21 cellular contexts compared by ENCODE assay signal in the genomic region with DNA sequence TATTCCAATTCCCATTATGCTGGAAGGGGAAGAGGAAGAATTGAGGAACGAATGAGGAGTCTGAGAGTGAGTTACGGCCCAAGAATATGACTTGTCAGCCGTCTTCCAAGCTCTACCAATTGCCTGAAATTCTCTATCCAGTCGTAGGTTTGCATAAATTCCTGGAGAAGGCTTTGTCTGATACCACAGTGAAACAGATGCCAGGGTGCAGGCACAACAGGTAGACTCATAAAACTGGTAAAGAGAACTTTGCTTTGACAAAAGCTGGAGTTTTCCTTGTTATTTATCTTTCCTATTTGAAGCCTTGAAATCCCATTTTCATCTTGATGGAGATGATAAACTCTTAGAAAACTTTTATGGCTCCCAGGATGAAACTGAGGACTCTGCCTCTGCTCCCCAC.
A peak's percentile ranks its signal among the peaks of the same experiment; 100 is the strongest.
DNase-seq lines count a peak whose midpoint lies in the region; FAIRE-seq and TF ChIP-seq lines count a peak whose summit lies in the region.
"Had no signal": no experiment of that assay in that cellular context is flagged by ENCODE, and none has a peak within 500 bp of the region (broad histone marks: within the 10 kb centered on the region; RNA-seq: fewer than 3 reads in every experiment).

No MANE protein-coding gene starts in this region.

- no peak overlapping the region for H3K4me3 Mint-ChIP-seq in Caco-2 (ENCODE audit: unreplicated experiment)
- H3K4me3 Mint-ChIP-seq: activated CD4-positive, alpha-beta memory T cell treated with anti-CD3 and anti-CD28 coated beads for 36 hours had no signal

- H3K4me1 Mint-ChIP-seq in Caco-2 (ENCODE audit: low read depth, unreplicated experiment) = peaks cover 49% of the 10 kb centered on the region

- POLR2A ChIA-PET in Caco-2 (lab: Charles Lee) (no interaction called here), GM10248 (lab: Yijun Ruan, JAX) (no interaction called here)

- TF ChIP-seq CTCF in Caco-2 (IDR thresholded peaks at IDR 0.05; ENCODE audit: insufficient read depth in 1 of 2, low read depth in 1 of 2, low read length in 1 of 2, severe bottlenecking in 1 of 2, unreplicated experiment in 1 of 2) (no peak), fibroblast of lung (conservative IDR thresholded peaks at IDR 0.05 in 1 of 2, IDR thresholded peaks at IDR 0.05 in 1 of 2; ENCODE audit: low read depth in 1 of 2, low read length in 2 of 2) (no peak), smooth muscle cell (IDR thresholded peaks at IDR 0.05; ENCODE audit: borderline replicate concordance, insufficient read depth, poor library complexity, severe bottlenecking) (no peak), GM10248 (IDR thresholded peaks at IDR 0.05; ENCODE audit: control extremely low read depth, extremely low read depth, low read depth, missing control alignments) (no peak), kidney (IDR thresholded peaks at IDR 0.05; ENCODE audit: borderline replicate concordance, extremely low read depth, insufficient read depth) (no peak)

- no peak for FAIRE-seq in RCC 7860 (lab: Jason Lieb, UNC)
- FAIRE-seq in kidney (lab: Jason Lieb, UNC) = no peak
- FAIRE-seq: H1, HepG2 had no signal

- H2AFZ ChIP-seq in fibroblast of lung (ENCODE audit: low read length) = no peak overlapping the region
- peak overlapping the region; percentile 56 for H2AFZ ChIP-seq in smooth muscle cell (ENCODE audit: low read depth)

- no peak overlapping the region for H3K4me3 ChIP-seq in Caco-2 (ENCODE audit: low read depth, low read length)
- no peak overlapping the region for H3K4me3 ChIP-seq in adipocyte (ENCODE audit: low read length)
- no peak overlapping the region for H3K4me3 ChIP-seq in fibroblast of lung (replicated peaks in 1 of 4; ENCODE audit: control extremely low read depth in 1 of 4, insufficient read depth in 1 of 4, low read depth in 3 of 4, low read length in 4 of 4)
- no peak overlapping the region for H3K4me3 ChIP-seq in smooth muscle cell
- H3K4me3 ChIP-seq in kidney (ENCODE audit: low read length in 2 of 2) = no peak overlapping the region
- H3K4me3 ChIP-seq: left lung had no signal

- DNase-seq in Caco-2 (no peak), adipocyte (ENCODE audit: low read depth) (no peak), fibroblast of lung (ENCODE audit: low read depth in 2 of 2) (no peak), smooth muscle cell (lab: John Stamatoyannopoulos, UW; ENCODE audit: unreplicated experiment) (no peak), GM10248 (ENCODE audit: extremely low spot score) (no peak), RCC 7860 (ENCODE audit: low spot score) (no peak), kidney (no peak)
- no peak for DNase-seq in activated CD4-positive, alpha-beta T cell treated with anti-CD3 and anti-CD28 coated beads, Interleukin-2, amount 50 U/mL, for 4 hours
- DNase-seq: activated CD4-positive, alpha-beta memory T cell treated with anti-CD3 and anti-CD28 coated beads for 36 hours; activated naive CD4-positive, alpha-beta T cell treated with Interleukin-2 at 50 U/mL for 16 hours; activated T-cell treated with anti-CD3 and anti-CD28 coated beads, Interleukin-2, amount 50 U/mL, for 1 hour; Calu3; left lung; NCI-H1694; NCI-H82; OCI-M1; SIG-M5; T-helper 2 cell; trophoblast cell had no signal

- H3K27ac ChIP-seq in fibroblast of lung (ENCODE audit: insufficient read depth, low read length) (peak overlapping the region; percentile 42), smooth muscle cell (ENCODE audit: low read depth) (peak overlapping the region; percentile 79), kidney (ENCODE audit: low read depth in 2 of 2, low read length in 2 of 2) (no peak overlapping the region)
- H3K27ac ChIP-seq: left lung had no signal

- H3K27me3 Mint-ChIP-seq in Caco-2 (ENCODE audit: insufficient read depth, unreplicated experiment) = no peaks in the 10 kb centered on the region
- H3K27me3 Mint-ChIP-seq: activated CD4-positive, alpha-beta memory T cell treated with anti-CD3 and anti-CD28 coated beads for 36 hours had no signal

- H3K4me1 ChIP-seq in Caco-2 = peaks cover 56% of the 10 kb centered on the region
- H3K4me1 ChIP-seq in adipocyte (ENCODE audit: control insufficient read depth, insufficient read depth, low read length) = peaks cover 19% of the 10 kb centered on the region
- H3K4me1 ChIP-seq in fibroblast of lung (ENCODE audit: control insufficient read depth, extremely low read depth, insufficient read depth, low read length) = peaks cover 22% of the 10 kb centered on the region
- H3K4me1 ChIP-seq in smooth muscle cell (ENCODE audit: low read depth) = peaks cover 21% of the 10 kb centered on the region
- H3K4me1 ChIP-seq in kidney (ENCODE audit: control insufficient read depth in 1 of 2, insufficient read depth in 1 of 2, low read depth in 1 of 2, low read length in 2 of 2) = no peaks in the 10 kb centered on the region
- H3K4me1 ChIP-seq: left lung had no signal

- H3K27ac Mint-ChIP-seq in Caco-2 (ENCODE audit: unreplicated experiment) = peak overlapping the region; percentile 96
- H3K27ac Mint-ChIP-seq: activated CD4-positive, alpha-beta memory T cell treated with anti-CD3 and anti-CD28 coated beads for 36 hours had no signal

- no peaks in the 10 kb centered on the region for H4K20me1 ChIP-seq in fibroblast of lung (ENCODE audit: control insufficient read depth, extremely low read depth, insufficient read depth, low read length)
- H4K20me1 ChIP-seq in smooth muscle cell (ENCODE audit: low read depth) = no peaks in the 10 kb centered on the region

- H3K9me3 ChIP-seq in Caco-2 (no peaks in the 10 kb centered on the region), adipocyte (ENCODE audit: control insufficient read depth, low read length) (no peaks in the 10 kb centered on the region), fibroblast of lung (ENCODE audit: control insufficient read depth, insufficient read depth, low read depth, low read length) (no peaks in the 10 kb centered on the region), smooth muscle cell (replicated peaks; ENCODE audit: low read depth) (no peaks in the 10 kb centered on the region), kidney (ENCODE audit: control insufficient read depth in 1 of 2, low read length in 2 of 2) (no peaks in the 10 kb centered on the region)
- H3K9me3 ChIP-seq: left lung had no signal

- no peaks in the 10 kb centered on the region for H3K9me3 Mint-ChIP-seq in Caco-2 (ENCODE audit: unreplicated experiment)
- H3K9me3 Mint-ChIP-seq: activated CD4-positive, alpha-beta memory T cell treated with anti-CD3 and anti-CD28 coated beads for 36 hours had no signal

- H3K27me3 ChIP-seq in Caco-2 (replicated peaks; ENCODE audit: control insufficient read depth, insufficient read depth, low read length) (no peaks in the 10 kb centered on the region), adipocyte (replicated peaks; ENCODE audit: control insufficient read depth, insufficient read depth, low read length) (no peaks in the 10 kb centered on the region), fibroblast of lung (ENCODE audit: control insufficient read depth, insufficient read depth, low read length) (no peaks in the 10 kb centered on the region), smooth muscle cell (ENCODE audit: low read depth) (no peaks in the 10 kb centered on the region)

- WGBS in smooth muscle cell (ENCODE audit: low lambda C conversion rate) = 73% methylated on average over 4 of the region's 4 CpGs

- H3K36me3 Mint-ChIP-seq in Caco-2 (ENCODE audit: insufficient read depth, unreplicated experiment) = no peaks in the 10 kb centered on the region
- H3K36me3 Mint-ChIP-seq: activated CD4-positive, alpha-beta memory T cell treated with anti-CD3 and anti-CD28 coated beads for 36 hours had no signal

- H3F3A ChIP-seq in smooth muscle cell (ENCODE audit: low read depth) = peaks cover 17% of the 10 kb centered on the region

- H3K4me2 ChIP-seq in fibroblast of lung (ENCODE audit: extremely low read depth, insufficient read depth, low read length) (peak overlapping the region; percentile 61), smooth muscle cell (peak overlapping the region; percentile 67)

- BruUV-seq in Caco-2 (replicated peaks; lab: Mats Ljungman, UMichigan) = no TSS peak

- H3K9ac ChIP-seq in adipocyte (ENCODE audit: low read length) = peak overlapping the region; percentile 1
- no peak overlapping the region for H3K9ac ChIP-seq in fibroblast of lung (ENCODE audit: insufficient read depth, low read length)
- peak overlapping the region; percentile 43 for H3K9ac ChIP-seq in smooth muscle cell (ENCODE audit: low read depth)
- H3K9ac ChIP-seq in kidney (ENCODE audit: low read length in 2 of 2) = no peak overlapping the region

- intact Hi-C loops in Caco-2 (cut with micrococcal nuclease; ENCODE audit: unreplicated experiment) (loop anchor here (5.0 kb wide), 1 partner anchor 201 kb away; no protein-coding TSS in a partner anchor), kidney (cut with DNase I) (loop anchor here (10.0 kb wide), 1 partner anchor 258 kb away; no protein-coding TSS in a partner anchor)

- CTCF ChIA-PET in Caco-2 (lab: Charles Lee) (no interaction called here), GM10248 (lab: Yijun Ruan, JAX) (interaction anchor here (1.3 kb wide), 1 partner anchor 34 kb away, joined by 3 read pairs; no protein-coding TSS in a partner anchor)

- H3K79me2 ChIP-seq in fibroblast of lung (ENCODE audit: control insufficient read depth, insufficient read depth, low read length) (peaks cover 1% of the 10 kb centered on the region), smooth muscle cell (ENCODE audit: low read depth) (no peaks in the 10 kb centered on the region)

- no peaks in the 10 kb centered on the region; the same call in 1 of the 2 replicates for H3K36me3 ChIP-seq in Caco-2 (ENCODE audit: control insufficient read depth, insufficient read depth, low read length)
- H3K36me3 ChIP-seq in adipocyte (ENCODE audit: control insufficient read depth, insufficient read depth, low read length, severe bottlenecking) = no peaks in the 10 kb centered on the region
- no peaks in the 10 kb centered on the region for H3K36me3 ChIP-seq in fibroblast of lung (ENCODE audit: control insufficient read depth, insufficient read depth, low read length)
- H3K36me3 ChIP-seq in smooth muscle cell (ENCODE audit: low read depth) = no peaks in the 10 kb centered on the region
- no peaks in the 10 kb centered on the region for H3K36me3 ChIP-seq in kidney (ENCODE audit: control insufficient read depth in 1 of 2, insufficient read depth in 2 of 2, low read length in 2 of 2)
- H3K36me3 ChIP-seq: left lung had no signal

Comparison
In these comparisons a context has a peak if more than half of its experiments do, and no peak if none do; other contexts are left out.
1. H3K9ac ChIP-seq: peak in adipocyte (single experiment) and smooth muscle cell (single experiment); none in fibroblast of lung (single experiment) and kidney (0 of 2).
2. H3K27ac ChIP-seq: peak in fibroblast of lung (single experiment) and smooth muscle cell (single experiment); none in kidney (0 of 2).